In genomic region chr2:152539424-152539823, GRCh38 we compare ENCODE assay signal across 23 cellular contexts.
"Had no signal": no experiment of that assay in that cellular context is flagged by ENCODE, and none has a peak within 500 bp of the region (broad histone marks: within the 10 kb centered on the region; RNA-seq: fewer than 3 reads in every experiment).

No MANE protein-coding gene starts in this region.

- ATAC-seq: left colon; left lung; lower lobe of right lung; naive thymus-derived CD8-positive, alpha-beta T cell; pancreas; right cardiac atrium; stimulated activated effector memory CD8-positive, alpha-beta T cell treated with anti-CD3 and anti-CD28 coated beads, Interleukin-12 subunit alpha, Interleukin-12 subunit beta, amount 100 ng/mL, for 72 hours had no signal

- DNase-seq: kidney; left colon; left lung; lower lobe of right lung; mammary epithelial cell; mesenchymal stem cell; naive thymus-derived CD8-positive, alpha-beta T cell; nucleus accumbens; pancreas; posterior cingulate gyrus; retina; right cardiac atrium; sigmoid colon; small intestine; spleen; stimulated activated CD4-positive, alpha-beta T cell treated with anti-CD3 and anti-CD28 coated beads, Interleukin-4, amount 100 ng/mL, for 24 hours; stimulated activated naive CD4-positive, alpha-beta T cell; uterus had no signal

- H3K4me2 ChIP-seq: hepatocyte had no signal

- H2AFZ ChIP-seq: hepatocyte had no signal

- H3K9me3 ChIP-seq: left lung, lower lobe of right lung, pancreas, prostate gland, sigmoid colon, spleen, tibial nerve, uterus had no signal

- H3K27me3 ChIP-seq: hepatocyte, left lung, pancreas, sigmoid colon, tibial nerve, uterus had no signal

- H3K36me3 ChIP-seq: left lung, lower lobe of right lung, pancreas, prostate gland, sigmoid colon, tibial nerve, uterus had no signal

- H3K4me1 ChIP-seq: pancreas, prostate gland, uterus had no signal

- H3K4me3 ChIP-seq: hepatocyte, left lung, lower lobe of right lung, pancreas, prostate gland, sigmoid colon, spleen, tibial nerve, uterus had no signal

- H3K27ac ChIP-seq: hepatocyte, left lung, lower lobe of right lung, pancreas, prostate gland, sigmoid colon, spleen, tibial nerve, uterus had no signal

- FAIRE-seq: islet of Langerhans, kidney, pancreas, small intestine had no signal
